ENCODE assay signal across 9 cellular contexts in the genomic region with DNA sequence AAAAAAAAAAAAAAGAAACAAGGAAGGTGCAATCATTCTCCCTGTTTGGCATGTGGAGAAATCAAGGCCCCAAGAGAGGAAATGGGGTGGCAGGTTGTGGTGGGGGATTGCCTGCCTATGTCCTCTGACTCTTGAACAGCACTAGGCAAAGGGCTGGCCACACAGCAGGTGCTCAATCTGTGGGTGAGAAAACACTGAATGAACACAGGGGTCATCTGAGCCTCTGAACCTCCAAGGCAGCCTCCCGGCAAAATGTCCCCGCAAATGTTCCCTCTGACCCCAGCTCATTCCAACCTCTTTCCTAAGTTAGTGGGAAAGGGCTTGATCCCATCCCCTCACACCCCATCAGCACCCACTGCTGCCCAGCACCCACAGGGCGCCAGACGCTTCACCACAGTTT. TPM values are rescaled to one million over a fixed set of nuclear protein-coding genes. Genes with fewer than 3 reads are reported as not detected.
DNase-seq lines count a peak whose midpoint lies in the region; ATAC-seq and TF ChIP-seq lines count a peak whose summit lies in the region.
"Had no signal": no experiment of that assay in that cellular context is flagged by ENCODE, and none has a peak within 500 bp of the region (broad histone marks: within the 10 kb centered on the region; RNA-seq: fewer than 3 reads in every experiment).

No MANE protein-coding gene starts in this region.

- intact Hi-C loops in Panc1 (cut with micrococcal nuclease; ENCODE audit: unreplicated experiment): no loop called here

- peak overlapping the region in 2 of 3 donors; percentile 24 to 80 for H3K9ac ChIP-seq in skeletal muscle tissue (ENCODE audit: low read depth in 1 of 3, low read length in 3 of 3)

- ATAC-seq in Panc1 (no peak), GM18502 (IDR thresholded peaks at IDR 0.05; ENCODE audit: poor library complexity, unreplicated experiment) (no peak)

- H3K4me3 ChIP-seq in Panc1 (ENCODE audit: low read depth in 2 of 2, low read length in 2 of 2): no peak overlapping the region
- no peak overlapping the region for H3K4me3 ChIP-seq in esophagus (ENCODE audit: low read depth in 1 of 2, low read length in 2 of 2)
- H3K4me3 ChIP-seq in skeletal muscle tissue (ENCODE audit: low read length in 3 of 3): no peak overlapping the region
- H3K4me3 ChIP-seq in WERI-Rb-1 (ENCODE audit: low read depth, low read length): no peak overlapping the region

- H3K4me1 ChIP-seq in Panc1 (ENCODE audit: control insufficient read depth, insufficient read depth, low read length) (peaks cover 54% of the 10 kb centered on the region), esophagus (ENCODE audit: control insufficient read depth in 2 of 2, insufficient read depth in 2 of 2, low read length in 1 of 2) (peaks cover 5 to 22% of the 10 kb centered on the region in 2 donors), skeletal muscle tissue (ENCODE audit: control insufficient read depth in 3 of 3, insufficient read depth in 3 of 3, low read length in 3 of 3) (peaks cover 49 to 72% (median 72%) of the 10 kb centered on the region in 3 donors)

- H3K27me3 ChIP-seq in Panc1 (ENCODE audit: control insufficient read depth, insufficient read depth, low read length) (no peaks in the 10 kb centered on the region), esophagus (ENCODE audit: control insufficient read depth in 1 of 2, insufficient read depth in 2 of 2, low read length in 2 of 2) (no peaks in the 10 kb centered on the region), skeletal muscle tissue (ENCODE audit: control insufficient read depth in 3 of 3, insufficient read depth in 3 of 3, low read length in 3 of 3) (no peaks in the 10 kb centered on the region), WERI-Rb-1 (ENCODE audit: insufficient read depth, low read depth, severe bottlenecking) (no peaks in the 10 kb centered on the region)

- H3K9me3 ChIP-seq in Panc1 (ENCODE audit: control insufficient read depth, insufficient read depth, low read depth, low read length) (no peaks in the 10 kb centered on the region), esophagus (ENCODE audit: control insufficient read depth in 2 of 2, insufficient read depth in 1 of 2, low read depth in 1 of 2, low read length in 1 of 2) (no peaks in the 10 kb centered on the region), skeletal muscle tissue (ENCODE audit: control insufficient read depth in 3 of 3, low read length in 3 of 3) (no peaks in the 10 kb centered on the region), WERI-Rb-1 (ENCODE audit: severe bottlenecking) (no peaks in the 10 kb centered on the region)

- H3K36me3 ChIP-seq in Panc1 (ENCODE audit: control insufficient read depth, insufficient read depth, low read length): no peaks in the 10 kb centered on the region
- H3K36me3 ChIP-seq in esophagus (ENCODE audit: control insufficient read depth in 2 of 2, insufficient read depth in 2 of 2, low read length in 1 of 2): no peaks in the 10 kb centered on the region
- H3K36me3 ChIP-seq in skeletal muscle tissue (ENCODE audit: control insufficient read depth in 3 of 3, insufficient read depth in 3 of 3, low read length in 3 of 3): no peaks in the 10 kb centered on the region
- H3K36me3 ChIP-seq in WERI-Rb-1: no peaks in the 10 kb centered on the region

- H3K27ac ChIP-seq in Panc1 (ENCODE audit: low read length) (0 out of 2 replicates have a peak overlapping the region, but pooled peaks have one; percentile 35), esophagus (ENCODE audit: low read depth in 2 of 2, low read length in 1 of 2) (peak overlapping the region; percentile 58 to 84), skeletal muscle tissue (ENCODE audit: low read depth, low read length) (peak overlapping the region; percentile 100), WERI-Rb-1 (no peak overlapping the region)

- POLR2A ChIA-PET in Panc1 (lab: Charles Lee): interaction anchor here (0.7 kb wide), 1 partner anchor 339 kb away, joined by 5 read pairs; no protein-coding TSS in a partner anchor

- no TSS peak for BruUV-seq in Panc1 (replicated peaks; lab: Mats Ljungman, UMichigan)

- CTCF ChIA-PET in Panc1 (lab: Charles Lee): no interaction called here

- 90 to 98% methylated on average over 4 of the region's 4 CpGs for WGBS in esophagus, 2 donors

- DNase-seq in GF-D8 (lab: John Stamatoyannopoulos, UW): peak; percentile 32
- DNase-seq in Panc1 (ENCODE audit: low read depth, low spot score): no peak
- DNase-seq in kidney tubule cell (ENCODE audit: low spot score): no peak
- DNase-seq in epidermal melanocyte (ENCODE audit: insufficient read length, low spot score): no peak
- no peak for DNase-seq in WERI-Rb-1
- DNase-seq: NCI-H187 treated with DMSO at 0.1 percent for 48 hours had no signal

- in situ Hi-C loops in Panc1 (cut with HindIII; ENCODE audit: low pct_unique_long_range_greater_than_20kb, low sequenced_read_pairs): no loop called here

- no peak for TF ChIP-seq CTCF in Panc1 (IDR thresholded peaks at IDR 0.05)
- TF ChIP-seq CTCF in WERI-Rb-1 (IDR thresholded peaks at IDR 0.05; ENCODE audit: low read depth, low read length): no peak

RNA-seq across cellular contexts. Expression of a gene that starts 4.6 kb away (rescaled TPM):
- total RNA-seq in Panc1 (2021; ENCODE audit: unreplicated experiment): 16.2 TPM
- polyA plus RNA-seq in Panc1 (2012; ENCODE audit: insufficient read length): 17.7 TPM
- 10 to 100 TPM; 14.5 to 36.3 TPM for polyA plus RNA-seq in esophagus
- total RNA-seq in skeletal muscle tissue: 14.1 TPM

RNA-seq across cellular contexts. Expression of a gene that starts 24.8 kb away (rescaled TPM):
- 6.4 TPM for total RNA-seq in Panc1 (2021; ENCODE audit: unreplicated experiment)
- 11.8 TPM for polyA plus RNA-seq in Panc1 (2012; ENCODE audit: insufficient read length)
- polyA plus RNA-seq in esophagus: 10 to 100 TPM; 34.7 to 99.6 TPM
- 4.2 TPM for total RNA-seq in skeletal muscle tissue
